In the genomic region with DNA sequence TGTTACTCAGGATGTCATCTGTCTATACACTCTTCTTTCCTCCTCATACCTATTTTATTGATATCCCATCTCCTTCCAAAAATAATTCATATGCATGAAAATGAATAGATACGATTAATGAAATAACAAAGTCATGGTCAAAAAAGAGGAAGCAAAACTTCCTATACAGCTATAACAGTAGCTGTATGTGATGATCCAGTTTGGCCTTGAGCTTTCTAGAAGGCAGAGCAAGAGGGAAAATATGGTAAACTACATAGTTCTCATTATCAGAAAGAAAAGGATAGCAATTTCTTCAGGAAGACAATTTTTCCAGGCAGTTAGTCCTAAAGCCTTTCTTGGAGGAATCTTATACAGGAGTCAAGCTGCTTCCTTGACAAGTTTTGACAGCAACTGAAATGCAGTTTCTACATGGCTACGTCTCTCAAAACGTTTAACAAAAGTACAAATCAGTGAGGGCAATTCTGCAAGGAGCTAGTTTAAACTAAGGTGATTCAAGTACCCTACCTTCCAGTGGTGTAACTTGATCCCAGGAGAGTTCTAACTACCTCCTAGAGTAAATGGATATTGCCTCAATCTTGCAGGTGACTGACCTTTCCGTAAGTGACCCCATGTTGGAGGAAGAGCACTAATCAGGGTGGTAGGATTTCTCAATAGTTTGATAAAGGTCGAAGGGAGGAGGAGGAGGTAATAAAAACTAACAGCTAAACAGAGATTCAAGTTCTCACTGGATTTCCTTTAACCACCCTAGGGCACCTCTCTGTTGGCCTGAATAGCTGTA, we compare ENCODE assay signal across 9 cellular contexts. TPM values are rescaled to one million over a fixed set of nuclear protein-coding genes. Genes with fewer than 3 reads are reported as not detected.
DNase-seq lines count a peak whose midpoint lies in the region; ATAC-seq and TF ChIP-seq lines count a peak whose summit lies in the region.
"Had no signal": no experiment of that assay in that cellular context is flagged by ENCODE, and none has a peak within 500 bp of the region (broad histone marks: within the 10 kb centered on the region; RNA-seq: fewer than 3 reads in every experiment).

No MANE protein-coding gene starts in this region.

- H3K9me3 Mint-ChIP-seq in activated CD4-positive, alpha-beta T cell treated with anti-CD3 and anti-CD28 coated beads, Interleukin-2, amount 10 ng/mL, durations not matched to agents 7 days and 5 days, result no peaks in the 10 kb centered on the region
- peaks cover 3% of the 10 kb centered on the region for H3K9me3 Mint-ChIP-seq in glutamatergic neuron (ENCODE audit: unreplicated experiment)
- H3K9me3 Mint-ChIP-seq in stimulated activated naive CD8-positive, alpha-beta T cell treated with anti-CD3 and anti-CD28 coated beads, Interleukin-15, amount 100 ng/mL, for 72 hours, result no peaks in the 10 kb centered on the region

- H3K27me3 Mint-ChIP-seq in activated CD4-positive, alpha-beta T cell treated with anti-CD3 and anti-CD28 coated beads, Interleukin-2, amount 10 ng/mL, durations not matched to agents 7 days and 5 days, result no peaks in the 10 kb centered on the region
- H3K27me3 Mint-ChIP-seq in glutamatergic neuron (ENCODE audit: unreplicated experiment), result no peaks in the 10 kb centered on the region
- no peaks in the 10 kb centered on the region for H3K27me3 Mint-ChIP-seq in stimulated activated naive CD8-positive, alpha-beta T cell treated with anti-CD3 and anti-CD28 coated beads, Interleukin-15, amount 100 ng/mL, for 72 hours

- H3K9me3 ChIP-seq in SJCRH30 (replicated peaks), result no peaks in the 10 kb centered on the region

- peak overlapping the region; percentile 88 for H3K4me3 Mint-ChIP-seq in activated CD4-positive, alpha-beta T cell treated with anti-CD3 and anti-CD28 coated beads, Interleukin-2, amount 10 ng/mL, durations not matched to agents 7 days and 5 days
- H3K4me3 Mint-ChIP-seq in glutamatergic neuron (ENCODE audit: unreplicated experiment), result peak overlapping the region; percentile 94
- peak overlapping the region; percentile 95 to 99 for H3K4me3 Mint-ChIP-seq in stimulated activated naive CD8-positive, alpha-beta T cell treated with anti-CD3 and anti-CD28 coated beads, Interleukin-15, amount 100 ng/mL, for 72 hours

- ATAC-seq in stimulated activated naive CD8-positive, alpha-beta T cell treated with anti-CD3 and anti-CD28 coated beads, Interleukin-15, amount 100 ng/mL, for 72 hours, result no peak
- no peak for ATAC-seq in HG02852 (IDR thresholded peaks at IDR 0.05; ENCODE audit: unreplicated experiment)
- no peak for ATAC-seq in GM19351 (IDR thresholded peaks at IDR 0.05; ENCODE audit: unreplicated experiment)

- H3K4me1 ChIP-seq in SJCRH30, result no peaks in the 10 kb centered on the region

- H3K36me3 ChIP-seq in SJCRH30, result peaks cover 27% of the 10 kb centered on the region

- peaks cover 18% of the 10 kb centered on the region for H3K36me3 Mint-ChIP-seq in activated CD4-positive, alpha-beta T cell treated with anti-CD3 and anti-CD28 coated beads, Interleukin-2, amount 10 ng/mL, durations not matched to agents 7 days and 5 days (ENCODE audit: low read depth)
- H3K36me3 Mint-ChIP-seq in glutamatergic neuron (ENCODE audit: unreplicated experiment), result no peaks in the 10 kb centered on the region

- no peak for DNase-seq in activated CD4-positive, alpha-beta T cell treated with anti-CD3 and anti-CD28 coated beads, Interleukin-2, amount 10 ng/mL, durations not matched to agents 7 days and 5 days
- no peak for DNase-seq in activated CD4-positive, alpha-beta T cell treated with anti-CD3 and anti-CD28 coated beads for 4 hours
- DNase-seq in SJCRH30, result no peak
- no peak for DNase-seq in glutamatergic neuron
- no peak for DNase-seq in stimulated activated naive CD8-positive, alpha-beta T cell treated with anti-CD3 and anti-CD28 coated beads, Interleukin-15, amount 100 ng/mL, for 72 hours
- DNase-seq in NCI-H345 treated with DMSO at 0.1 percent for 48 hours (lab: John Stamatoyannopoulos, UW; ENCODE audit: unreplicated experiment), result no peak

- peak overlapping the region; percentile 94 for H3K4me3 ChIP-seq in SJCRH30

- H3K27ac ChIP-seq in SJCRH30, result peak overlapping the region; percentile 85
- H3K27ac ChIP-seq: epithelial cell of prostate had no signal

- H3K4me1 Mint-ChIP-seq in activated CD4-positive, alpha-beta T cell treated with anti-CD3 and anti-CD28 coated beads, Interleukin-2, amount 10 ng/mL, durations not matched to agents 7 days and 5 days, result peaks cover 28% of the 10 kb centered on the region
- peaks cover 8% of the 10 kb centered on the region for H3K4me1 Mint-ChIP-seq in glutamatergic neuron (ENCODE audit: low read depth, unreplicated experiment)
- H3K4me1 Mint-ChIP-seq in stimulated activated naive CD8-positive, alpha-beta T cell treated with anti-CD3 and anti-CD28 coated beads, Interleukin-15, amount 100 ng/mL, for 72 hours, result peaks cover 24% of the 10 kb centered on the region

- POLR2A ChIA-PET in activated CD4-positive, alpha-beta T cell treated with anti-CD3 and anti-CD28 coated beads, Interleukin-2, amount 10 ng/mL, durations not matched to agents 7 days and 5 days (lab: Charles Lee), result interaction anchor here (0.7 kb wide), 1 partner anchor 14 kb away, joined by 3 read pairs; no protein-coding TSS in a partner anchor

- CTCF ChIA-PET in activated CD4-positive, alpha-beta T cell treated with anti-CD3 and anti-CD28 coated beads, Interleukin-2, amount 10 ng/mL, durations not matched to agents 7 days and 5 days (lab: Charles Lee), result interaction anchor here (0.8 to 1.9 kb wide), 3 partner anchors 12 to 19 kb away, joined by 4 read pairs; no protein-coding TSS in a partner anchor

- peak overlapping the region; percentile 93 for H3K27ac Mint-ChIP-seq in activated CD4-positive, alpha-beta T cell treated with anti-CD3 and anti-CD28 coated beads, Interleukin-2, amount 10 ng/mL, durations not matched to agents 7 days and 5 days
- peak overlapping the region; percentile 85 for H3K27ac Mint-ChIP-seq in glutamatergic neuron (ENCODE audit: unreplicated experiment)
- peak overlapping the region; percentile 98 for H3K27ac Mint-ChIP-seq in stimulated activated naive CD8-positive, alpha-beta T cell treated with anti-CD3 and anti-CD28 coated beads, Interleukin-15, amount 100 ng/mL, for 72 hours

- no peaks in the 10 kb centered on the region for H3K27me3 ChIP-seq in SJCRH30

- TF ChIP-seq CTCF in glutamatergic neuron (IDR thresholded peaks at IDR 0.05; ENCODE audit: partially characterized antibody, unreplicated experiment), result no peak

RNA-seq across cellular contexts. Expression of a gene that starts 1.0 kb away (rescaled TPM):
- 100 to 1,000 TPM; 139 to 147 TPM for total RNA-seq in activated CD4-positive, alpha-beta T cell treated with anti-CD3 and anti-CD28 coated beads, Interleukin-2, amount 10 ng/mL, durations not matched to agents 7 days and 5 days
- 131 and 147 TPM in 2 replicates for total RNA-seq in SJCRH30 (2014; rRNA removed; shearing (Covaris generic))
- 31.5 TPM for total RNA-seq in glutamatergic neuron (ENCODE audit: unreplicated experiment)

RNA-seq across cellular contexts. Expression of a gene that starts 16.2 kb away (rescaled TPM):
- 10 to 100 TPM; 18.4 to 20.6 TPM for total RNA-seq in activated CD4-positive, alpha-beta T cell treated with anti-CD3 and anti-CD28 coated beads, Interleukin-2, amount 10 ng/mL, durations not matched to agents 7 days and 5 days
- 16.1 and 19.9 TPM in 2 replicates for total RNA-seq in SJCRH30 (2014; rRNA removed; shearing (Covaris generic))
- total RNA-seq in glutamatergic neuron (ENCODE audit: unreplicated experiment), result 44.5 TPM

RNA-seq across cellular contexts. Expression of a gene that starts 21.1 kb away (rescaled TPM):
- total RNA-seq in activated CD4-positive, alpha-beta T cell treated with anti-CD3 and anti-CD28 coated beads, Interleukin-2, amount 10 ng/mL, durations not matched to agents 7 days and 5 days, result 10 to 100 TPM; 61.4 to 63.4 TPM
- 0.18 and 0.47 TPM in 2 replicates for total RNA-seq in SJCRH30 (2014; rRNA removed; shearing (Covaris generic))
- total RNA-seq in glutamatergic neuron (ENCODE audit: unreplicated experiment), result 50.9 TPM

RNA-seq across cellular contexts. Expression of a gene that starts 26.5 kb away (rescaled TPM):
- 10 to 100 TPM; 61.7 to 62.6 TPM for total RNA-seq in activated CD4-positive, alpha-beta T cell treated with anti-CD3 and anti-CD28 coated beads, Interleukin-2, amount 10 ng/mL, durations not matched to agents 7 days and 5 days
- 38.0 and 41.8 TPM in 2 replicates for total RNA-seq in SJCRH30 (2014; rRNA removed; shearing (Covaris generic))
- 63.1 TPM for total RNA-seq in glutamatergic neuron (ENCODE audit: unreplicated experiment)

RNA-seq across cellular contexts. Expression of a gene that starts 45.4 kb away (rescaled TPM):
- total RNA-seq in activated CD4-positive, alpha-beta T cell treated with anti-CD3 and anti-CD28 coated beads, Interleukin-2, amount 10 ng/mL, durations not matched to agents 7 days and 5 days, result 10 to 100 TPM; 38.6 to 46.6 TPM
- total RNA-seq in SJCRH30 (2014; rRNA removed; shearing (Covaris generic)), result 53.7 and 58.7 TPM in 2 replicates
- 57.2 TPM for total RNA-seq in glutamatergic neuron (ENCODE audit: unreplicated experiment)

Comparison
In these comparisons a context has a peak if more than half of its experiments do, and no peak if none do; other contexts are left out.
1. RNA of a gene that starts 21.1 kb away (total RNA-seq): 61.4 to 63.4 TPM in activated CD4-positive, alpha-beta T cell treated with anti-CD3 and anti-CD28 coated beads, Interleukin-2, amount 10 ng/mL, durations not matched to agents 7 days and 5 days and 50.9 TPM in glutamatergic neuron (single experiment); 0.18 to 0.47 TPM in SJCRH30; every median in the first group is over 10 times any median in the second.
2. Peak in every context shown above with its lines, with median percentiles within 50 percentile points of each other: H3K27ac Mint-ChIP-seq and H3K4me3 Mint-ChIP-seq.